12 cellular contexts compared by ENCODE assay signal in the genomic region with DNA sequence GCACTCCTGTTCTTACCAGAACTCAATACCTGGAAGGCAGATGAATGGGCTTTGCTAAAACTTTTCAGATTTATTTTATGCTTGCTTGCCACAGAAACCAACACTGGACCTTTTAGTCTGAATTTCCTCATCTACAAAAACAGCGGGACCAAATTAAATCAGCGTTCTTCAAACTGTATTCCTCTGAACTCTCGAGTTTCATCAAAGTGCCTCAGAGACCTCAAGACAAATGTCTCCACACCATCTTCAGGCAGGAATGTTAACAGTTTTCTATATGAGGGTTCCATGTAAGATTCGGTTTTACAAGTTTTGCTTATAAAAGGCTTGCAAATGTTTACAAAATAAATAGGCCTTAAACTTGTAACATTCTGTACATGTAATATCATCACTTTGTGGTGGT.
DNase-seq lines count a peak whose midpoint lies in the region; TF ChIP-seq lines count a peak whose summit lies in the region.
"Had no signal": no experiment of that assay in that cellular context is flagged by ENCODE, and none has a peak within 500 bp of the region (broad histone marks: within the 10 kb centered on the region; RNA-seq: fewer than 3 reads in every experiment).

No MANE protein-coding gene starts in this region.

- H3K27ac ChIP-seq in HEK293 (ENCODE audit: extremely low read depth, low read depth, low read length) (no peak overlapping the region), tibial nerve (peak overlapping the region in 3 of 4 donors; percentile 9 to 76 (median 74))
- H3K27ac ChIP-seq: SJCRH30 had no signal

- TF ChIP-seq POLR2A in tibial nerve (IDR thresholded peaks at IDR 0.05): no peak

- DNase-seq in astrocyte of the spinal cord (ENCODE audit: low read depth, low spot score) (peak; percentile 50), medulla oblongata (ENCODE audit: extremely low spot score) (peak; percentile 32), tibial nerve (ENCODE audit: low spot score in 2 of 2) (no peak), T1000 (lab: John Stamatoyannopoulos, UW) (no peak), 8988T (no peak), GDM1 (lab: John Stamatoyannopoulos, UW) (no peak)
- DNase-seq: cortex of kidney, islet precursor cell, naive B cell, testis had no signal

- H3K27me3 ChIP-seq in tibial nerve: no peaks in the 10 kb centered on the region
- H3K27me3 ChIP-seq: SJCRH30, testis had no signal

- CTCF ChIA-PET in HEK293 (lab: Yijun Ruan, JAX): no interaction called here

- TF ChIP-seq EP300 in tibial nerve (IDR thresholded peaks at IDR 0.05): no peak

- WGBS in tibial nerve, 2 donors: 29 to 39% methylated on average over 4 of the region's 4 CpGs

- H3K9me3 ChIP-seq in HEK293 (ENCODE audit: control insufficient read depth, insufficient read depth, low read depth, low read length) (no peaks in the 10 kb centered on the region), tibial nerve (no peaks in the 10 kb centered on the region)
- H3K9me3 ChIP-seq: SJCRH30, testis had no signal

- POLR2A ChIA-PET in HEK293 (lab: Yijun Ruan, JAX): no interaction called here

- H3K36me3 ChIP-seq in HEK293 (ENCODE audit: control insufficient read depth in 2 of 2, insufficient read depth in 1 of 2, low read length in 2 of 2) (no peaks in the 10 kb centered on the region), tibial nerve (no peaks in the 10 kb centered on the region)
- H3K36me3 ChIP-seq: SJCRH30 had no signal

- H3K4me3 ChIP-seq in HEK293 (ENCODE audit: low read depth, low read length) (no peak overlapping the region), astrocyte of the spinal cord (ENCODE audit: low read depth, low read length) (no peak overlapping the region), tibial nerve (no peak overlapping the region)
- H3K4me3 ChIP-seq: SJCRH30, testis had no signal

- in situ Hi-C loops in astrocyte of the spinal cord (cut with HindIII; ENCODE audit: low sequenced_read_pairs): no loop called here

- peaks cover 15% of the 10 kb centered on the region for H3K4me1 ChIP-seq in HEK293 (ENCODE audit: control insufficient read depth, insufficient read depth, low read length)
- H3K4me1 ChIP-seq in tibial nerve: peaks cover 0 to 75% (median 36%) of the 10 kb centered on the region in 4 donors

- TF ChIP-seq CTCF in HEK293 (tag by site-specific recombination; IDR thresholded peaks at IDR 0.05) (no peak), astrocyte of the spinal cord (IDR thresholded peaks at IDR 0.05; ENCODE audit: low read depth, low read length) (peak; percentile 33), tibial nerve (IDR thresholded peaks at IDR 0.05) (peak in 1 of 5 experiments; percentile 34)

TF ChIP-seq in HEK293, 187 proteins besides CTCF, POLR2A, EP300 and RAD21:
- TF ChIP-seq, protein P1, sequence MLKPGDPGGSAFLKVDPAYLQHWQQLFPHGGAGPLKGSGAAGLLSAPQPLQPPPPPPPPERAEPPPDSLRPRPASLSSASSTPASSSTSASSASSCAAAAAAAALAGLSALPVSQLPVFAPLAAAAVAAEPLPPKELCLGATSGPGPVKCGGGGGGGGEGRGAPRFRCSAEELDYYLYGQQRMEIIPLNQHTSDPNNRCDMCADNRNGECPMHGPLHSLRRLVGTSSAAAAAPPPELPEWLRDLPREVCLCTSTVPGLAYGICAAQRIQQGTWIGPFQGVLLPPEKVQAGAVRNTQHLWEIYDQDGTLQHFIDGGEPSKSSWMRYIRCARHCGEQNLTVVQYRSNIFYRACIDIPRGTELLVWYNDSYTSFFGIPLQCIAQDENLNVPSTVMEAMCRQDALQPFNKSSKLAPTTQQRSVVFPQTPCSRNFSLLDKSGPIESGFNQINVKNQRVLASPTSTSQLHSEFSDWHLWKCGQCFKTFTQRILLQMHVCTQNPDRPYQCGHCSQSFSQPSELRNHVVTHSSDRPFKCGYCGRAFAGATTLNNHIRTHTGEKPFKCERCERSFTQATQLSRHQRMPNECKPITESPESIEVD (tag by site-specific recombination; IDR thresholded peaks at IDR 0.05): peak; percentile 36; the same call in 1 of the 2 replicates
- TF ChIP-seq ZNF394 (tag by site-specific recombination; IDR thresholded peaks at IDR 0.05; ENCODE audit: borderline replicate concordance): no peak
- TF ChIP-seq GFI1B (tag by site-specific recombination; IDR thresholded peaks at IDR 0.05): 0 out of 2 replicates have a peak, but pooled peaks have one; percentile 67
TF ChIP-seq in HEK293: peak in this region for 2.

Comparison
In these comparisons a context has a peak if more than half of its experiments do, and no peak if none do; other contexts are left out.
1. DNase-seq: peak in astrocyte of the spinal cord (single experiment) and medulla oblongata (single experiment); none in tibial nerve (0 of 2), T1000 (single experiment), 8988T (single experiment) and GDM1 (single experiment).